In the genomic region with DNA sequence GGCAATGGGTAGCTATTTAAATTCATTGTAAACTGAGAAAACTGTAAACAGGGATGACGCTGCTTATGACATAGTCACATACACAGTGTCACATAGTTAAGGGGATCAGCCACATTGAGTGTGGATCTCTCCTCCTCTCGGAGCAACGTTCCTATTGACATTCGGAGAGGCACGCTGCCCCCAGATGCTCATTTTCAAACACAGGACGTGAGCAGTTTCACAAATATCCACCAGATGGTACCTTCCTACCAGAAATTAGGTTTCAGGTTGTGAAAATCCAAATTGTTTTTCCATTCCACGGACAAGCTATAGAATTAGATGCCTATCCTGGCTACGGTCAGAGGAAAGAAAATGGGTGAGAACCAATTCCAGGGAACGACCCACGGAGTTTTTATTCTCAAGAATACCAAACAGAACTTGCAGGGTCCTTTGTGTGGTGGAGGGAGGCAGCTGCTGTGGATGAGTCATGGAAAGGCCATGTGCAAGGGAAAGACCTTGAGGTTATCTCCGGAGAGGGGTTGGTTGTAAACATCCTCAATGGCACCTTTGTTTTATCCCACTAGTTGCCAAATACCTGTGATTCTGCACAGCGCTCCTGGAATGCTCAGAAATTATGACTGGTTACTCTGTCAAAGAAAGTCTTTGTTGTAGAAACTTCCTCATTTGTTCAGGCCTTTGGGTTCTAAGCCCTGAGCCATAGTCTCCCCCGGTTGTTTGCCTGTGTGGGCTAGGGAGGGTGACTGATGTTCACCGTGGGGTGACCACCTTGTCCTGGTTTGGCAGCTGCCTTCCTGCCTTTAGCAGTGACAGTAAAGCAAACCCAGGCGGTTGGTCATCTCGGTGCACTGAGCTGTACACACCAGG, we compare ENCODE assay signal across 1 cellular context.
A peak's percentile ranks its signal among the peaks of the same experiment; 100 is the strongest.
TF ChIP-seq lines count a peak whose summit lies in the region.

No MANE protein-coding gene starts in this region.

TF ChIP-seq in HepG2, 621 proteins besides CTCF, POLR2A, EP300 and RAD21 (continued from another document and continues in another):
- TF ChIP-seq RBM22 (optimal IDR thresholded peaks at IDR 0.05; ENCODE audit: low read length) (peak; percentile 61), IKZF1 (IDR thresholded peaks at IDR 0.05) (no peak), RNF2 (conservative IDR thresholded peaks at IDR 0.05; ENCODE audit: low read depth) (no peak), HCFC1 (IDR thresholded peaks at IDR 0.05; ENCODE audit: low read depth, low read length) (no peak), ZSCAN21 (CRISPR knock-in tag; IDR thresholded peaks at IDR 0.05; ENCODE audit: borderline replicate concordance) (peak; percentile 87), ZNF614 (CRISPR knock-in tag; IDR thresholded peaks at IDR 0.05; ENCODE audit: borderline replicate concordance) (no peak; the same call in none of the 2 replicates), ZNF501 (CRISPR knock-in tag; IDR thresholded peaks at IDR 0.05) (peak; percentile 85; the same call in 1 of the 2 replicates), SRSF9 (IDR thresholded peaks at IDR 0.05; ENCODE audit: borderline replicate concordance, insufficient read depth, low read depth, low read length, poor library complexity, severe bottlenecking) (no peak), ZNF737 (CRISPR knock-in tag; IDR thresholded peaks at IDR 0.05; ENCODE audit: borderline replicate concordance) (no peak), NPAS2 (CRISPR knock-in tag; IDR thresholded peaks at IDR 0.05; ENCODE audit: borderline replicate concordance) (no peak), HNF4G (IDR thresholded peaks at IDR 0.05; ENCODE audit: borderline replicate concordance, low read depth, low read length) (peak; percentile 46), HNF4G (CRISPR knock-in tag; IDR thresholded peaks at IDR 0.05; ENCODE audit: borderline replicate concordance, low read depth) (peak; percentile 78; the same call in 1 of the 2 replicates), YEATS2 (CRISPR knock-in tag; IDR thresholded peaks at IDR 0.05; ENCODE audit: borderline replicate concordance) (no peak; the same call in 1 of the 2 replicates), KAT7 (CRISPR knock-in tag; IDR thresholded peaks at IDR 0.05; ENCODE audit: borderline replicate concordance) (no peak; the same call in 1 of the 2 replicates), ZNF552 (CRISPR knock-in tag; IDR thresholded peaks at IDR 0.05; ENCODE audit: borderline replicate concordance) (peak; percentile 83; the same call in 1 of the 2 replicates), ZNF326 (CRISPR knock-in tag; IDR thresholded peaks at IDR 0.05; ENCODE audit: borderline replicate concordance) (no peak), ZFP36 (IDR thresholded peaks at IDR 0.05; ENCODE audit: borderline replicate concordance, low read depth, low read length, partially characterized antibody) (no peak), AKAP8 (CRISPR knock-in tag; IDR thresholded peaks at IDR 0.05) (peak; percentile 26; the same call in 1 of the 2 replicates), NR2C2 (CRISPR knock-in tag; IDR thresholded peaks at IDR 0.05; ENCODE audit: borderline replicate concordance) (no peak; the same call in 1 of the 2 replicates), MED8 (CRISPR knock-in tag; IDR thresholded peaks at IDR 0.05; ENCODE audit: insufficient replicate concordance) (peak; percentile 62)
- TF ChIP-seq, protein P1, sequence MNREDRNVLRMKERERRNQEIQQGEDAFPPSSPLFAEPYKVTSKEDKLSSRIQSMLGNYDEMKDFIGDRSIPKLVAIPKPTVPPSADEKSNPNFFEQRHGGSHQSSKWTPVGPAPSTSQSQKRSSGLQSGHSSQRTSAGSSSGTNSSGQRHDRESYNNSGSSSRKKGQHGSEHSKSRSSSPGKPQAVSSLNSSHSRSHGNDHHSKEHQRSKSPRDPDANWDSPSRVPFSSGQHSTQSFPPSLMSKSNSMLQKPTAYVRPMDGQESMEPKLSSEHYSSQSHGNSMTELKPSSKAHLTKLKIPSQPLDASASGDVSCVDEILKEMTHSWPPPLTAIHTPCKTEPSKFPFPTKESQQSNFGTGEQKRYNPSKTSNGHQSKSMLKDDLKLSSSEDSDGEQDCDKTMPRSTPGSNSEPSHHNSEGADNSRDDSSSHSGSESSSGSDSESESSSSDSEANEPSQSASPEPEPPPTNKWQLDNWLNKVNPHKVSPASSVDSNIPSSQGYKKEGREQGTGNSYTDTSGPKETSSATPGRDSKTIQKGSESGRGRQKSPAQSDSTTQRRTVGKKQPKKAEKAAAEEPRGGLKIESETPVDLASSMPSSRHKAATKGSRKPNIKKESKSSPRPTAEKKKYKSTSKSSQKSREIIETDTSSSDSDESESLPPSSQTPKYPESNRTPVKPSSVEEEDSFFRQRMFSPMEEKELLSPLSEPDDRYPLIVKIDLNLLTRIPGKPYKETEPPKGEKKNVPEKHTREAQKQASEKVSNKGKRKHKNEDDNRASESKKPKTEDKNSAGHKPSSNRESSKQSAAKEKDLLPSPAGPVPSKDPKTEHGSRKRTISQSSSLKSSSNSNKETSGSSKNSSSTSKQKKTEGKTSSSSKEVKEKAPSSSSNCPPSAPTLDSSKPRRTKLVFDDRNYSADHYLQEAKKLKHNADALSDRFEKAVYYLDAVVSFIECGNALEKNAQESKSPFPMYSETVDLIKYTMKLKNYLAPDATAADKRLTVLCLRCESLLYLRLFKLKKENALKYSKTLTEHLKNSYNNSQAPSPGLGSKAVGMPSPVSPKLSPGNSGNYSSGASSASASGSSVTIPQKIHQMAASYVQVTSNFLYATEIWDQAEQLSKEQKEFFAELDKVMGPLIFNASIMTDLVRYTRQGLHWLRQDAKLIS (CRISPR knock-in tag; IDR thresholded peaks at IDR 0.05): peak; percentile 43; the same call in 1 of the 2 replicates
- TF ChIP-seq, protein P2, sequence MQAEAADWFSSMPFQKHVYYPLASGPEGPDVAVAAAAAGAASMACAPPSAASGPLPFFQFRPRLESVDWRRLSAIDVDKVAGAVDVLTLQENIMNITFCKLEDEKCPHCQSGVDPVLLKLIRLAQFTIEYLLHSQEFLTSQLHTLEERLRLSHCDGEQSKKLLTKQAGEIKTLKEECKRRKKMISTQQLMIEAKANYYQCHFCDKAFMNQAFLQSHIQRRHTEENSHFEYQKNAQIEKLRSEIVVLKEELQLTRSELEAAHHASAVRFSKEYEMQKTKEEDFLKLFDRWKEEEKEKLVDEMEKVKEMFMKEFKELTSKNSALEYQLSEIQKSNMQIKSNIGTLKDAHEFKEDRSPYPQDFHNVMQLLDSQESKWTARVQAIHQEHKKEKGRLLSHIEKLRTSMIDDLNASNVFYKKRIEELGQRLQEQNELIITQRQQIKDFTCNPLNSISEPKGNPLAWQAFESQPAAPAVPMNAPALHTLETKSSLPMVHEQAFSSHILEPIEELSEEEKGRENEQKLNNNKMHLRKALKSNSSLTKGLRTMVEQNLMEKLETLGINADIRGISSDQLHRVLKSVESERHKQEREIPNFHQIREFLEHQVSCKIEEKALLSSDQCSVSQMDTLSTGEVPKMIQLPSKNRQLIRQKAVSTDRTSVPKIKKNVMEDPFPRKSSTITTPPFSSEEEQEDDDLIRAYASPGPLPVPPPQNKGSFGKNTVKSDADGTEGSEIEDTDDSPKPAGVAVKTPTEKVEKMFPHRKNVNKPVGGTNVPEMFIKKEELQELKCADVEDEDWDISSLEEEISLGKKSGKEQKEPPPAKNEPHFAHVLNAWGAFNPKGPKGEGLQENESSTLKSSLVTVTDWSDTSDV (CRISPR knock-in tag; IDR thresholded peaks at IDR 0.05): no peak
- TF ChIP-seq, protein P3, sequence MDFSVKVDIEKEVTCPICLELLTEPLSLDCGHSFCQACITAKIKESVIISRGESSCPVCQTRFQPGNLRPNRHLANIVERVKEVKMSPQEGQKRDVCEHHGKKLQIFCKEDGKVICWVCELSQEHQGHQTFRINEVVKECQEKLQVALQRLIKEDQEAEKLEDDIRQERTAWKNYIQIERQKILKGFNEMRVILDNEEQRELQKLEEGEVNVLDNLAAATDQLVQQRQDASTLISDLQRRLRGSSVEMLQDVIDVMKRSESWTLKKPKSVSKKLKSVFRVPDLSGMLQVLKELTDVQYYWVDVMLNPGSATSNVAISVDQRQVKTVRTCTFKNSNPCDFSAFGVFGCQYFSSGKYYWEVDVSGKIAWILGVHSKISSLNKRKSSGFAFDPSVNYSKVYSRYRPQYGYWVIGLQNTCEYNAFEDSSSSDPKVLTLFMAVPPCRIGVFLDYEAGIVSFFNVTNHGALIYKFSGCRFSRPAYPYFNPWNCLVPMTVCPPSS (IDR thresholded peaks at IDR 0.05): no peak
- TF ChIP-seq, protein P4, sequence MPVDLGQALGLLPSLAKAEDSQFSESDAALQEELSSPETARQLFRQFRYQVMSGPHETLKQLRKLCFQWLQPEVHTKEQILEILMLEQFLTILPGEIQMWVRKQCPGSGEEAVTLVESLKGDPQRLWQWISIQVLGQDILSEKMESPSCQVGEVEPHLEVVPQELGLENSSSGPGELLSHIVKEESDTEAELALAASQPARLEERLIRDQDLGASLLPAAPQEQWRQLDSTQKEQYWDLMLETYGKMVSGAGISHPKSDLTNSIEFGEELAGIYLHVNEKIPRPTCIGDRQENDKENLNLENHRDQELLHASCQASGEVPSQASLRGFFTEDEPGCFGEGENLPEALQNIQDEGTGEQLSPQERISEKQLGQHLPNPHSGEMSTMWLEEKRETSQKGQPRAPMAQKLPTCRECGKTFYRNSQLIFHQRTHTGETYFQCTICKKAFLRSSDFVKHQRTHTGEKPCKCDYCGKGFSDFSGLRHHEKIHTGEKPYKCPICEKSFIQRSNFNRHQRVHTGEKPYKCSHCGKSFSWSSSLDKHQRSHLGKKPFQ (CRISPR knock-in tag; IDR thresholded peaks at IDR 0.05; ENCODE audit: insufficient replicate concordance): peak; percentile 63
- TF ChIP-seq, protein P5, sequence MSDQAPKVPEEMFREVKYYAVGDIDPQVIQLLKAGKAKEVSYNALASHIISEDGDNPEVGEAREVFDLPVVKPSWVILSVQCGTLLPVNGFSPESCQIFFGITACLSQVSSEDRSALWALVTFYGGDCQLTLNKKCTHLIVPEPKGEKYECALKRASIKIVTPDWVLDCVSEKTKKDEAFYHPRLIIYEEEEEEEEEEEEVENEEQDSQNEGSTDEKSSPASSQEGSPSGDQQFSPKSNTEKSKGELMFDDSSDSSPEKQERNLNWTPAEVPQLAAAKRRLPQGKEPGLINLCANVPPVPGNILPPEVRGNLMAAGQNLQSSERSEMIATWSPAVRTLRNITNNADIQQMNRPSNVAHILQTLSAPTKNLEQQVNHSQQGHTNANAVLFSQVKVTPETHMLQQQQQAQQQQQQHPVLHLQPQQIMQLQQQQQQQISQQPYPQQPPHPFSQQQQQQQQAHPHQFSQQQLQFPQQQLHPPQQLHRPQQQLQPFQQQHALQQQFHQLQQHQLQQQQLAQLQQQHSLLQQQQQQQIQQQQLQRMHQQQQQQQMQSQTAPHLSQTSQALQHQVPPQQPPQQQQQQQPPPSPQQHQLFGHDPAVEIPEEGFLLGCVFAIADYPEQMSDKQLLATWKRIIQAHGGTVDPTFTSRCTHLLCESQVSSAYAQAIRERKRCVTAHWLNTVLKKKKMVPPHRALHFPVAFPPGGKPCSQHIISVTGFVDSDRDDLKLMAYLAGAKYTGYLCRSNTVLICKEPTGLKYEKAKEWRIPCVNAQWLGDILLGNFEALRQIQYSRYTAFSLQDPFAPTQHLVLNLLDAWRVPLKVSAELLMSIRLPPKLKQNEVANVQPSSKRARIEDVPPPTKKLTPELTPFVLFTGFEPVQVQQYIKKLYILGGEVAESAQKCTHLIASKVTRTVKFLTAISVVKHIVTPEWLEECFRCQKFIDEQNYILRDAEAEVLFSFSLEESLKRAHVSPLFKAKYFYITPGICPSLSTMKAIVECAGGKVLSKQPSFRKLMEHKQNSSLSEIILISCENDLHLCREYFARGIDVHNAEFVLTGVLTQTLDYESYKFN (CRISPR knock-in tag; conservative IDR thresholded peaks at IDR 0.05): peak; percentile 97
- TF ChIP-seq, protein P6, sequence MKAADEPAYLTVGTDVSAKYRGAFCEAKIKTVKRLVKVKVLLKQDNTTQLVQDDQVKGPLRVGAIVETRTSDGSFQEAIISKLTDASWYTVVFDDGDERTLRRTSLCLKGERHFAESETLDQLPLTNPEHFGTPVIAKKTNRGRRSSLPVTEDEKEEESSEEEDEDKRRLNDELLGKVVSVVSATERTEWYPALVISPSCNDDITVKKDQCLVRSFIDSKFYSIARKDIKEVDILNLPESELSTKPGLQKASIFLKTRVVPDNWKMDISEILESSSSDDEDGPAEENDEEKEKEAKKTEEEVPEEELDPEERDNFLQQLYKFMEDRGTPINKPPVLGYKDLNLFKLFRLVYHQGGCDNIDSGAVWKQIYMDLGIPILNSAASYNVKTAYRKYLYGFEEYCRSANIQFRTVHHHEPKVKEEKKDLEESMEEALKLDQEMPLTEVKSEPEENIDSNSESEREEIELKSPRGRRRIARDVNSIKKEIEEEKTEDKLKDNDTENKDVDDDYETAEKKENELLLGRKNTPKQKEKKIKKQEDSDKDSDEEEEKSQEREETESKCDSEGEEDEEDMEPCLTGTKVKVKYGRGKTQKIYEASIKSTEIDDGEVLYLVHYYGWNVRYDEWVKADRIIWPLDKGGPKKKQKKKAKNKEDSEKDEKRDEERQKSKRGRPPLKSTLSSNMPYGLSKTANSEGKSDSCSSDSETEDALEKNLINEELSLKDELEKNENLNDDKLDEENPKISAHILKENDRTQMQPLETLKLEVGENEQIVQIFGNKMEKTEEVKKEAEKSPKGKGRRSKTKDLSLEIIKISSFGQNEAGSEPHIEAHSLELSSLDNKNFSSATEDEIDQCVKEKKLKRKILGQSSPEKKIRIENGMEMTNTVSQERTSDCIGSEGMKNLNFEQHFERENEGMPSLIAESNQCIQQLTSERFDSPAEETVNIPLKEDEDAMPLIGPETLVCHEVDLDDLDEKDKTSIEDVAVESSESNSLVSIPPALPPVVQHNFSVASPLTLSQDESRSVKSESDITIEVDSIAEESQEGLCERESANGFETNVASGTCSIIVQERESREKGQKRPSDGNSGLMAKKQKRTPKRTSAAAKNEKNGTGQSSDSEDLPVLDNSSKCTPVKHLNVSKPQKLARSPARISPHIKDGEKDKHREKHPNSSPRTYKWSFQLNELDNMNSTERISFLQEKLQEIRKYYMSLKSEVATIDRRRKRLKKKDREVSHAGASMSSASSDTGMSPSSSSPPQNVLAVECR (CRISPR knock-in tag; IDR thresholded peaks at IDR 0.05; ENCODE audit: borderline replicate concordance): peak; percentile 62; the same call in 1 of the 2 replicates
- TF ChIP-seq, protein P7, sequence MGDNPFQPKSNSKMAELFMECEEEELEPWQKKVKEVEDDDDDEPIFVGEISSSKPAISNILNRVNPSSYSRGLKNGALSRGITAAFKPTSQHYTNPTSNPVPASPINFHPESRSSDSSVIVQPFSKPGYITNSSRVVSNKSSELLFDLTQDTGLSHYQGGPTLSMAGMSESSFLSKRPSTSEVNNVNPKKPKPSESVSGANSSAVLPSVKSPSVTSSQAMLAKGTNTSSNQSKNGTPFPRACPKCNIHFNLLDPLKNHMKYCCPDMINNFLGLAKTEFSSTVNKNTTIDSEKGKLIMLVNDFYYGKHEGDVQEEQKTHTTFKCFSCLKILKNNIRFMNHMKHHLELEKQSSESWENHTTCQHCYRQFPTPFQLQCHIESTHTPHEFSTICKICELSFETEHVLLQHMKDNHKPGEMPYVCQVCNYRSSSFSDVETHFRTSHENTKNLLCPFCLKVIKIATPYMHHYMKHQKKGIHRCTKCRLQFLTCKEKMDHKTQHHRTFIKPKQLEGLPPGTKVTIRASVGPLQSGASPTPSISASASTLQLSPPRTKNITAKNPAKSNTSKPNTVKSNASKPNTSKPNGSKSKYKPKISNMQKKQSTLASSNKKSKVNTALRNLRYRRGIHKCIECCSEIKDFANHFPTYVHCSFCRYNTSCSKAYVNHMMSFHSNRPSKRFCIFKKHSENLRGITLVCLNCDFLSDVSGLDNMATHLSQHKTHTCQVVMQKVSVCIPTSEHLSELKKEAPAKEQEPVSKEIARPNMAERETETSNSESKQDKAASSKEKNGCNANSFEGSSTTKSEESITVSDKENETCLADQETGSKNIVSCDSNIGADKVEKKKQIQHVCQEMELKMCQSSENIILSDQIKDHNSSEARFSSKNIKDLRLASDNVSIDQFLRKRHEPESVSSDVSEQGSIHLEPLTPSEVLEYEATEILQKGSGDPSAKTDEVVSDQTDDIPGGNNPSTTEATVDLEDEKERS (CRISPR knock-in tag; IDR thresholded peaks at IDR 0.05): no peak; the same call in 1 of the 2 replicates
